9 cellular contexts compared by ENCODE assay signal in the genomic region with DNA sequence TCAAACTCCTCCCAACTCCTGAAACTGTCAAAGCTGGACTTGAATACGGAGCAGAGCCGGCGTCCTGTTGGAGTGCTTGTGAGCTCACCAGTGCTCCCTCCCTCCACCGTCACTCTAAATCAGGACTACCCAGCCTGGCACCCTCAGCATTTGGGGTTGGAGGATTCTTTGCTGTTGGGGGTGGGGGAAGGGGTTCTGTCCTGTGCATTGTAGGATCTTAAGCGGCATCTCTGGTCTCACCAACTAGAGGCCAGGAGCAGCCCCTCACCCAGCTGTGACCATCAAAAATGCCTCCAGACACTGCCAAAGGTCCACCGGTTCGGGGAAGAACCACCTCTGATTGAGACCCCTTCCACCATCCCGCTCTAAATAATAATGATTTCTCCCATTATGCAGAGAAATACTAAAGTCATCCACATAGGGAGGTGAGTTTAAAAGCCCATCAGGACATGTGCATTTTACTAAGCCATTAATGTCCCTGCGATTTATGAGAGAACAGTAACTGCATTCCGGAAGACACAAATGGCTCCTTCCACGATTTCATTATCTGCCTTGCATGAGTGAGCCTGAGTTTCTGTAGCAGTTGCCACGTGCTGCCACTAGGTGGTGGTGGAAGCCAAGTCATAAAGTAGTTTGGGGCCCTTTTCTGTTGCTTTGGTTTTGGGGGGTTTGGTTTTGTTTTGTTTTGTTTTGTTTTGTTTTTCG. TPM values are rescaled to one million over a fixed set of nuclear protein-coding genes. Genes with fewer than 3 reads are reported as not detected.
A peak's percentile ranks its signal among the peaks of the same experiment; 100 is the strongest.
DNase-seq lines count a peak whose midpoint lies in the region; ATAC-seq and TF ChIP-seq lines count a peak whose summit lies in the region.
"Had no signal": no experiment of that assay in that cellular context is flagged by ENCODE, and none has a peak within 500 bp of the region (broad histone marks: within the 10 kb centered on the region; RNA-seq: fewer than 3 reads in every experiment).

No MANE protein-coding gene starts in this region.

- no peak overlapping the region for H3K4me3 Mint-ChIP-seq in activated T-helper 2 cell treated with anti-CD3 and anti-CD28 coated beads, Interferon-gamma antibody, Interleukin-2, Interleukin-4, amounts not matched to agents 10 μg/mL and 5 μg/mL and 100 μg/mL, durations not matched to agents 14 hours and 24 hours and 36 hours (ENCODE audit: low read depth)
- H3K4me3 Mint-ChIP-seq: T-helper 1 cell treated with Interleukin-12 subunit alpha and Interleukin-12 subunit beta and Interleukin-4 antibody, amounts not matched to agents 30 μg/mL and 1 μg/mL, for 36 hours had no signal

- no peak for ATAC-seq in HG03460 (IDR thresholded peaks at IDR 0.05; ENCODE audit: unreplicated experiment)

- H3K27me3 Mint-ChIP-seq in activated T-helper 2 cell treated with anti-CD3 and anti-CD28 coated beads, Interferon-gamma antibody, Interleukin-2, Interleukin-4, amounts not matched to agents 10 μg/mL and 5 μg/mL and 100 μg/mL, durations not matched to agents 14 hours and 24 hours and 36 hours (ENCODE audit: low read depth) = no peaks in the 10 kb centered on the region

- peak overlapping the region; percentile 73 to 97 (median 90) for H3K4me2 ChIP-seq in BLaER1 treated with 17β-estradiol and CSF1 and Interleukin-3, amounts not matched to agents 10 nM and 100 nM
- peak overlapping the region; percentile 86 for H3K4me2 ChIP-seq in osteoblast (ENCODE audit: insufficient read depth, low read length)

- H3K4me1 ChIP-seq in BLaER1 treated with 17β-estradiol and CSF1 and Interleukin-3, amounts not matched to agents 10 nM and 100 nM = peaks cover 0 to 10% (median 6%) of the 10 kb centered on the region in 10 experiments; a peak in 11 of 20 replicates
- H3K4me1 ChIP-seq in HEK293 (ENCODE audit: control insufficient read depth, insufficient read depth, low read length) = no peaks in the 10 kb centered on the region
- H3K4me1 ChIP-seq in osteoblast (ENCODE audit: insufficient read depth, low read length) = peaks cover 3% of the 10 kb centered on the region
- H3K4me1 ChIP-seq in thymus (ENCODE audit: control insufficient read depth, insufficient read depth, low read length) = no peaks in the 10 kb centered on the region

- peaks cover 45% of the 10 kb centered on the region for H3K9me3 Mint-ChIP-seq in activated T-helper 2 cell treated with anti-CD3 and anti-CD28 coated beads, Interferon-gamma antibody, Interleukin-2, Interleukin-4, amounts not matched to agents 10 μg/mL and 5 μg/mL and 100 μg/mL, durations not matched to agents 14 hours and 24 hours and 36 hours

- POLR2A ChIA-PET in HEK293 (lab: Yijun Ruan, JAX) = no interaction called here

- no peaks in the 10 kb centered on the region for H3K4me1 Mint-ChIP-seq in activated T-helper 2 cell treated with anti-CD3 and anti-CD28 coated beads, Interferon-gamma antibody, Interleukin-2, Interleukin-4, amounts not matched to agents 10 μg/mL and 5 μg/mL and 100 μg/mL, durations not matched to agents 14 hours and 24 hours and 36 hours (ENCODE audit: low read depth)

- 2% methylated on average over 13 of the region's 13 CpGs for WGBS in thymus

- H3K27ac ChIP-seq in BLaER1 treated with 17β-estradiol and CSF1 and Interleukin-3, amounts not matched to agents 10 nM and 100 nM = peak overlapping the region; percentile 24 to 71 (median 52); a peak in 19 of 22 replicates
- H3K27ac ChIP-seq in HEK293 (ENCODE audit: extremely low read depth, low read depth, low read length) (no peak overlapping the region), osteoblast (ENCODE audit: low read depth, low read length) (no peak overlapping the region), thymus (ENCODE audit: low read depth) (no peak overlapping the region)

- peak overlapping the region; percentile 51 to 70 (median 59) for H3K4me3 ChIP-seq in BLaER1 treated with 17β-estradiol and CSF1 and Interleukin-3, amounts not matched to agents 10 nM and 100 nM
- H3K4me3 ChIP-seq in HEK293 (ENCODE audit: low read depth, low read length) (no peak overlapping the region), osteoblast (ENCODE audit: insufficient read depth, low read length) (peak overlapping the region; percentile 54), thymus (ENCODE audit: low read length) (peak overlapping the region; percentile 10)

- H4K20me1 ChIP-seq in BLaER1 treated with 17β-estradiol and CSF1 and Interleukin-3, amounts not matched to agents 10 nM and 100 nM = no peaks in the 10 kb centered on the region
- H4K20me1 ChIP-seq in osteoblast (ENCODE audit: insufficient read depth, low read length) = no peaks in the 10 kb centered on the region

- CTCF ChIA-PET in HEK293 (lab: Yijun Ruan, JAX) = interaction anchor here (0.6 to 1.5 kb wide), 4 partner anchors 8 to 441 kb away, joined by 3 to 6 read pairs (median 4); no protein-coding TSS in a partner anchor

- intact Hi-C loops in activated T-helper 2 cell treated with anti-CD3 and anti-CD28 coated beads, Interferon-gamma antibody, Interleukin-2, Interleukin-4, amounts not matched to agents 10 μg/mL and 5 μg/mL and 100 μg/mL, durations not matched to agents 14 hours and 24 hours and 36 hours (cut with micrococcal nuclease) = no loop called here

- no peaks in the 10 kb centered on the region for H3K36me3 ChIP-seq in BLaER1 treated with 17β-estradiol and CSF1 and Interleukin-3, amounts not matched to agents 10 nM and 100 nM
- H3K36me3 ChIP-seq in HEK293 (ENCODE audit: control insufficient read depth in 2 of 2, insufficient read depth in 1 of 2, low read length in 2 of 2) (no peaks in the 10 kb centered on the region), osteoblast (ENCODE audit: insufficient read depth, low read length) (no peaks in the 10 kb centered on the region), thymus (ENCODE audit: control insufficient read depth, insufficient read depth) (no peaks in the 10 kb centered on the region)

- H3K36me3 Mint-ChIP-seq in activated T-helper 2 cell treated with anti-CD3 and anti-CD28 coated beads, Interferon-gamma antibody, Interleukin-2, Interleukin-4, amounts not matched to agents 10 μg/mL and 5 μg/mL and 100 μg/mL, durations not matched to agents 14 hours and 24 hours and 36 hours (ENCODE audit: low read depth) = peaks cover 7% of the 10 kb centered on the region

- H2AFZ ChIP-seq in osteoblast (ENCODE audit: low read length) = peak overlapping the region; percentile 89

- DNase-seq in RPMI7951 (ENCODE audit: low read depth) = peak; percentile 76
- peak; percentile 18 for DNase-seq in activated T-helper 2 cell treated with anti-CD3 and anti-CD28 coated beads, Interferon-gamma antibody, Interleukin-2, Interleukin-4, amounts not matched to agents 10 μg/mL and 5 μg/mL and 100 μg/mL, durations not matched to agents 14 hours and 24 hours and 36 hours (ENCODE audit: low spot score)
- peak; percentile 25 for DNase-seq in foreskin melanocyte
- DNase-seq in osteoblast (ENCODE audit: insufficient read length, low spot score, missing footprints) = peak; percentile 95

- TF ChIP-seq CTCF in HEK293 (tag by site-specific recombination; IDR thresholded peaks at IDR 0.05) = peak; percentile 33; the same call in 1 of the 2 replicates
- peak; percentile 78 for TF ChIP-seq CTCF in osteoblast (IDR thresholded peaks at IDR 0.05; ENCODE audit: extremely low read depth, low read depth, low read length)

- no peaks in the 10 kb centered on the region for H3K79me2 ChIP-seq in osteoblast (ENCODE audit: insufficient read depth, low read length)

- H3K27ac Mint-ChIP-seq in activated T-helper 2 cell treated with anti-CD3 and anti-CD28 coated beads, Interferon-gamma antibody, Interleukin-2, Interleukin-4, amounts not matched to agents 10 μg/mL and 5 μg/mL and 100 μg/mL, durations not matched to agents 14 hours and 24 hours and 36 hours = no peak overlapping the region
- H3K27ac Mint-ChIP-seq: T-helper 1 cell treated with Interleukin-12 subunit alpha and Interleukin-12 subunit beta and Interleukin-4 antibody, amounts not matched to agents 30 μg/mL and 1 μg/mL, for 36 hours had no signal

- H3K27me3 ChIP-seq in BLaER1 treated with 17β-estradiol and CSF1 and Interleukin-3, amounts not matched to agents 10 nM and 100 nM = no peaks in the 10 kb centered on the region
- H3K27me3 ChIP-seq in osteoblast (ENCODE audit: insufficient read depth, low read length) = no peaks in the 10 kb centered on the region
- H3K27me3 ChIP-seq in thymus (ENCODE audit: control insufficient read depth, insufficient read depth) = peaks cover 3% of the 10 kb centered on the region

- peak overlapping the region; percentile 51 to 70 (median 68) for H3K9ac ChIP-seq in BLaER1 treated with 17β-estradiol and CSF1 and Interleukin-3, amounts not matched to agents 10 nM and 100 nM

- peaks cover 27 to 40% (median 29%) of the 10 kb centered on the region in 11 experiments; a peak in 21 of 22 replicates for H3K9me3 ChIP-seq in BLaER1 treated with 17β-estradiol and CSF1 and Interleukin-3, amounts not matched to agents 10 nM and 100 nM (replicated peaks in 1 of 11)
- H3K9me3 ChIP-seq in HEK293 (ENCODE audit: control insufficient read depth, insufficient read depth, low read depth, low read length) (no peaks in the 10 kb centered on the region; the same call in 1 of the 2 replicates), osteoblast (ENCODE audit: low read depth, low read length) (peaks cover 2% of the 10 kb centered on the region), thymus (ENCODE audit: control insufficient read depth) (peaks cover 5% of the 10 kb centered on the region)

TF ChIP-seq in HEK293, 187 proteins besides CTCF, POLR2A, EP300 and RAD21 (continues in another document):
- no peak for TF ChIP-seq ZNF571 (tag by site-specific recombination; IDR thresholded peaks at IDR 0.05)
- no peak for TF ChIP-seq ZNF248 (tag by site-specific recombination; IDR thresholded peaks at IDR 0.05)
- TF ChIP-seq SCRT2 (tag by site-specific recombination; IDR thresholded peaks at IDR 0.05) = peak; percentile 45

RNA-seq across cellular contexts. Expression of a gene that starts 16.1 kb away (rescaled TPM):
- not detected in 2 replicates for total RNA-seq in RPMI7951 (2014; rRNA removed; shearing (Covaris generic))
- not detected in 2 replicates for total RNA-seq in activated T-helper 2 cell treated with anti-CD3 and anti-CD28 coated beads, Interferon-gamma antibody, Interleukin-2, Interleukin-4, amounts not matched to agents 10 μg/mL and 5 μg/mL and 100 μg/mL, durations not matched to agents 14 hours and 24 hours and 36 hours
- not detected in 2 replicates for total RNA-seq in osteoblast
- polyA plus RNA-seq in thymus = not detected

RNA-seq across cellular contexts. Expression of a gene that starts 41.3 kb away (rescaled TPM):
- not detected in 2 replicates for total RNA-seq in RPMI7951 (2014; rRNA removed; shearing (Covaris generic))
- total RNA-seq in activated T-helper 2 cell treated with anti-CD3 and anti-CD28 coated beads, Interferon-gamma antibody, Interleukin-2, Interleukin-4, amounts not matched to agents 10 μg/mL and 5 μg/mL and 100 μg/mL, durations not matched to agents 14 hours and 24 hours and 36 hours = not detected in 2 replicates
- not detected in 2 replicates for total RNA-seq in osteoblast
- not detected for polyA plus RNA-seq in thymus

Comparison
In these comparisons a context has a peak if more than half of its experiments do, and no peak if none do; other contexts are left out.
1. H3K27ac ChIP-seq: peak in BLaER1 treated with 17β-estradiol and CSF1 and Interleukin-3, amounts not matched to agents 10 nM and 100 nM (11 of 11); none in HEK293 (single experiment), osteoblast (single experiment) and thymus (single experiment).
2. DNase-seq: peak in every context shown above with its lines; median percentile 95 in osteoblast; 76 in RPMI7951; 25 in foreskin melanocyte; 18 in activated T-helper 2 cell treated with anti-CD3 and anti-CD28 coated beads, Interferon-gamma antibody, Interleukin-2, Interleukin-4, amounts not matched to agents 10 μg/mL and 5 μg/mL and 100 μg/mL, durations not matched to agents 14 hours and 24 hours and 36 hours.